In the genomic region with DNA sequence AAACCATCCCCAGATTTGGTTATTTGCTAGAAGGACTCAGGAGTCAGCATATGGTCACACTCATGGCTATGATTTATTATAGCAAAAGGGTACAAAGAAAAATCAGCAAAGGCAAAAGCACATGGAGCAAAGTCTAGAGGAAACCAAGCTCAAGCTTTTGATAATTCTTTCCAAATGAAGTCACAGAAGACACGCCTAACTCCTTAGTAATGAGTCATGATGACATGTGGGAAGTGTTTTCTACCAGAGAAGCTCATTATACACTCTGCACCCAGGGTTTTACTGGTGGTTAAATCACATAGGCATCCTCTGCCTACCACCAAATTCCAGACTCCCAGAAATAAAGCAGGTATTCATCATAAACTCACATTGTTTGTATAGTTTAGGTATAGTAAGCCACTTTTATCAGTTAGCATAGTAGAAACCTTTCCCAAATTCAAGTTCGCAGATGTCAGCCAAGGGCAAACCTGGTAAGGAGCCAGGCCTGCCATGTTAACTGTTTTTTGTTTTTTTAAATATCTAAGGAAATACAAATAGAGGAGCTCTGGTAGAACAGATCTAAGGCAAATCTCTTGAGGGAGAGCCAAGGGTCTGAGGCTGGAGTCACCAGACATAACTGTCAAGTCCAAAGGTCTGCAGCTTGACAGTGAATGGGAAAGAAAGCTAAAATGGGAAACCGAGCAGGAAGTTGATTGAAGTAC, we compare ENCODE assay signal across 9 cellular contexts. TPM values are rescaled to one million over a fixed set of nuclear protein-coding genes. Genes with fewer than 3 reads are reported as not detected.
DNase-seq lines count a peak whose midpoint lies in the region; ATAC-seq, FAIRE-seq and TF ChIP-seq lines count a peak whose summit lies in the region.
"Had no signal": no experiment of that assay in that cellular context is flagged by ENCODE, and none has a peak within 500 bp of the region (broad histone marks: within the 10 kb centered on the region; RNA-seq: fewer than 3 reads in every experiment).

No MANE protein-coding gene starts in this region.

- intact Hi-C loops in Right ventricle myocardium superior (cut with DNase I) = no loop called here

- TF ChIP-seq POLR2A in H54 (IDR thresholded peaks at IDR 0.05; ENCODE audit: low read depth, low read length) (no peak), GM12892 (IDR thresholded peaks at IDR 0.05; ENCODE audit: low read depth, low read length) (no peak)

- ATAC-seq in Right ventricle myocardium superior (ENCODE audit: poor library complexity) (peak; percentile 74), GM19452 (IDR thresholded peaks at IDR 0.05; ENCODE audit: unreplicated experiment) (no peak)

- H3K27ac ChIP-seq in skin epidermis = peak overlapping the region in 20 of 21 experiments; percentile 16 to 79 (median 64)

- FAIRE-seq in H54 (lab: Jason Lieb, UNC) (peak; percentile 95), GM12892 (lab: Jason Lieb, UNC) (no peak)

- DNase-seq in H54 (ENCODE audit: insufficient read length, low spot score) (peak; percentile 74), SW 1271 (lab: John Stamatoyannopoulos, UW) (peak; percentile 68 to 95), Right ventricle myocardium superior (no peak), GM12892 (ENCODE audit: insufficient read length) (no peak), NCI-H82 treated with DMSO at 0.1 percent for 48 hours (lab: John Stamatoyannopoulos, UW; ENCODE audit: unreplicated experiment) (no peak)
- no peak for DNase-seq in stimulated activated CD4-positive, alpha-beta T cell treated with anti-CD3 and anti-CD28 coated beads, Interleukin-2, amount 100 ng/mL, for 48 hours
- DNase-seq: activated CD4-positive, alpha-beta T cell treated with anti-CD3 and anti-CD28 coated beads, Interleukin-2, amount 10 ng/mL, durations not matched to agents 24 days and 14 days had no signal

- H3K4me3 ChIP-seq in skin epidermis = no peak overlapping the region

RNA-seq across cellular contexts. Expression of gene HIBADH, which starts 15.4 kb away (rescaled TPM):
- total RNA-seq in Right ventricle myocardium superior = 113 TPM
- polyA plus RNA-seq in GM12892 (2012; ENCODE audit: missing spikeins) = 27.9 TPM

Comparison
In these comparisons a context has a peak if more than half of its experiments do, and no peak if none do; other contexts are left out.
1. DNase-seq: peak in H54 (single experiment) and SW 1271 (2 of 2); none in Right ventricle myocardium superior (single experiment), GM12892 (single experiment), NCI-H82 treated with DMSO at 0.1 percent for 48 hours (single experiment) and stimulated activated CD4-positive, alpha-beta T cell treated with anti-CD3 and anti-CD28 coated beads, Interleukin-2, amount 100 ng/mL, for 48 hours (0 of 2).